Comparison of ENCODE assay signal across 16 cellular contexts in genomic region chr11:12429155-12429554, GRCh38. TPM values are rescaled to one million over a fixed set of nuclear protein-coding genes. Genes with fewer than 3 reads are reported as not detected.
A peak's percentile ranks its signal among the peaks of the same experiment; 100 is the strongest.
DNase-seq lines count a peak whose midpoint lies in the region; ATAC-seq and TF ChIP-seq lines count a peak whose summit lies in the region.
"Had no signal": no experiment of that assay in that cellular context is flagged by ENCODE, and none has a peak within 500 bp of the region (broad histone marks: within the 10 kb centered on the region; RNA-seq: fewer than 3 reads in every experiment).

No MANE protein-coding gene starts in this region.

- H3K9me3 ChIP-seq in PC-9 (ENCODE audit: insufficient read depth, low read depth), result no peaks in the 10 kb centered on the region
- H3K9me3 ChIP-seq in sigmoid colon, result no peaks in the 10 kb centered on the region
- no peaks in the 10 kb centered on the region for H3K9me3 ChIP-seq in CD8-positive, alpha-beta T cell (ENCODE audit: low read length)
- H3K9me3 ChIP-seq: BE2C, HAP-1 had no signal

- H4K20me1 ChIP-seq in PC-9 (ENCODE audit: insufficient read depth), result no peaks in the 10 kb centered on the region

- no peak for TF ChIP-seq POLR2A in sigmoid colon (IDR thresholded peaks at IDR 0.05)

- peaks cover 5% of the 10 kb centered on the region for H3K36me3 Mint-ChIP-seq in Calu3 (ENCODE audit: insufficient read depth, unreplicated experiment)
- H3K36me3 Mint-ChIP-seq in CD8-positive, alpha-beta T cell, result no peaks in the 10 kb centered on the region
- H3K36me3 Mint-ChIP-seq: CD4-positive, alpha-beta memory T cell had no signal

- no peaks in the 10 kb centered on the region for H3K9me2 ChIP-seq in PC-9 (ENCODE audit: insufficient read depth)

- WGBS in sigmoid colon, 2 donors, result 20 to 69% methylated on average over 3 of the region's 3 CpGs

- no TSS peak for BruUV-seq in PC-9 (replicated peaks; lab: Mats Ljungman, UMichigan)
- BruUV-seq in Calu3 (replicated peaks; lab: Mats Ljungman, UMichigan), result no TSS peak

- peaks cover 42% of the 10 kb centered on the region for H3K4me1 Mint-ChIP-seq in Calu3 (ENCODE audit: low read depth, unreplicated experiment)
- H3K4me1 Mint-ChIP-seq in CD8-positive, alpha-beta T cell (ENCODE audit: low read depth), result no peaks in the 10 kb centered on the region
- H3K4me1 Mint-ChIP-seq: CD4-positive, alpha-beta memory T cell had no signal

- H3K27me3 ChIP-seq in PC-9 (ENCODE audit: insufficient read depth, low read depth), result no peaks in the 10 kb centered on the region
- H3K27me3 ChIP-seq in sigmoid colon, result no peaks in the 10 kb centered on the region
- H3K27me3 ChIP-seq in CD8-positive, alpha-beta T cell (ENCODE audit: insufficient read depth, low read length), result no peaks in the 10 kb centered on the region
- H3K27me3 ChIP-seq: BE2C had no signal

- TF ChIP-seq CTCF in PC-9 (conservative IDR thresholded peaks at IDR 0.05) (no peak), sigmoid colon (IDR thresholded peaks at IDR 0.05) (no peak), Calu3 (IDR thresholded peaks at IDR 0.05; ENCODE audit: unreplicated experiment) (no peak)
- TF ChIP-seq CTCF in CD8-positive, alpha-beta T cell (IDR thresholded peaks at IDR 0.05), result no peak

- intact Hi-C loops in PC-9 (cut with micrococcal nuclease; ENCODE audit: unreplicated experiment) (no loop called here), sigmoid colon (cut with DNase I) (no loop called here), Calu3 (cut with micrococcal nuclease; ENCODE audit: unreplicated experiment) (no loop called here)
- intact Hi-C loops in CD8-positive, alpha-beta T cell (cut with DNase I, micrococcal nuclease), result no loop called here

- H3K4me1 ChIP-seq in PC-9 (replicated peaks; ENCODE audit: insufficient read depth) (peaks cover 29% of the 10 kb centered on the region), sigmoid colon (peaks cover 0 to 95% (median 74%) of the 10 kb centered on the region in 4 donors)
- no peaks in the 10 kb centered on the region for H3K4me1 ChIP-seq in CD8-positive, alpha-beta T cell (ENCODE audit: insufficient read depth, low read length)
- H3K4me1 ChIP-seq: BE2C, HAP-1 had no signal

- H3K27ac Mint-ChIP-seq in Calu3 (ENCODE audit: unreplicated experiment), result no peak overlapping the region
- H3K27ac Mint-ChIP-seq in CD8-positive, alpha-beta T cell, result no peak overlapping the region
- H3K27ac Mint-ChIP-seq: CD4-positive, alpha-beta memory T cell had no signal

- no peaks in the 10 kb centered on the region for H3K9me3 Mint-ChIP-seq in Calu3 (ENCODE audit: low read depth, unreplicated experiment)
- H3K9me3 Mint-ChIP-seq in CD8-positive, alpha-beta T cell, result no peaks in the 10 kb centered on the region
- H3K9me3 Mint-ChIP-seq: CD4-positive, alpha-beta memory T cell had no signal

- H3K27ac ChIP-seq in PC-9 (no peak overlapping the region), sigmoid colon (peak overlapping the region in 3 of 4 donors; percentile 90 to 99 (median 97))
- H3K27ac ChIP-seq in CD8-positive, alpha-beta T cell (ENCODE audit: low read depth, low read length), result no peak overlapping the region
- H3K27ac ChIP-seq: C4-2B, HL-60 had no signal

- no peak overlapping the region for H2AFZ ChIP-seq in PC-9

- H3F3A ChIP-seq in PC-9 (ENCODE audit: insufficient read depth, low read depth), result peaks cover 13% of the 10 kb centered on the region; the same call in 1 of the 2 replicates

- H3K36me3 ChIP-seq in PC-9 (ENCODE audit: low read depth), result no peaks in the 10 kb centered on the region
- peaks cover 0 to 11% (median 0%) of the 10 kb centered on the region in 4 donors for H3K36me3 ChIP-seq in sigmoid colon
- no peaks in the 10 kb centered on the region for H3K36me3 ChIP-seq in CD8-positive, alpha-beta T cell (ENCODE audit: insufficient read depth, low read length)
- H3K36me3 ChIP-seq: BE2C, HAP-1 had no signal

- POLR2A ChIA-PET in PC-9 (lab: Charles Lee; ENCODE audit: unreplicated experiment), result no interaction called here
- POLR2A ChIA-PET in CD8-positive, alpha-beta T cell (lab: Charles Lee), result no interaction called here

- H3K27me3 Mint-ChIP-seq in Calu3 (ENCODE audit: unreplicated experiment), result no peaks in the 10 kb centered on the region
- H3K27me3 Mint-ChIP-seq in CD8-positive, alpha-beta T cell (ENCODE audit: low read depth), result peaks cover 4% of the 10 kb centered on the region

- peak overlapping the region; percentile 78; the same call in 1 of the 2 replicates for H3K4me2 ChIP-seq in PC-9

- DNase-seq in PC-9, result no peak
- DNase-seq in left kidney (ENCODE audit: low read depth, low spot score), result peak; percentile 33
- no peak for DNase-seq in sigmoid colon
- no peak for DNase-seq in Calu3
- DNase-seq in kidney tubule cell (ENCODE audit: low spot score), result no peak
- DNase-seq in CD8-positive, alpha-beta T cell, result no peak
- DNase-seq: BE2C; CD4-positive, alpha-beta memory T cell; COR-L47; DND-41; GDM1; IMR-90 had no signal

- TF ChIP-seq EP300 in sigmoid colon (IDR thresholded peaks at IDR 0.05), result no peak

- CTCF ChIA-PET in PC-9 (lab: Charles Lee), result no interaction called here
- CTCF ChIA-PET in Calu3 (lab: Charles Lee), result interaction anchor here (2.0 kb wide), 1 partner anchor 98 kb away, joined by 8 read pairs; no protein-coding TSS in a partner anchor
- CTCF ChIA-PET in CD8-positive, alpha-beta T cell (lab: Charles Lee), result interaction anchor here (1.0 kb wide), 1 partner anchor 98 kb away, joined by 6 read pairs; no protein-coding TSS in a partner anchor

- H3K79me2 ChIP-seq in PC-9 (ENCODE audit: low read depth), result no peaks in the 10 kb centered on the region

- H3K4me3 ChIP-seq in PC-9 (no peak overlapping the region), sigmoid colon (no peak overlapping the region)
- H3K4me3 ChIP-seq in CD8-positive, alpha-beta T cell (ENCODE audit: low read depth, low read length), result no peak overlapping the region
- H3K4me3 ChIP-seq: HAP-1 had no signal

- no peak for ATAC-seq in GM19035 (IDR thresholded peaks at IDR 0.05; ENCODE audit: unreplicated experiment)
- ATAC-seq in CD8-positive, alpha-beta T cell, result no peak

- no peak overlapping the region for H3K4me3 Mint-ChIP-seq in Calu3 (ENCODE audit: low read depth, unreplicated experiment)
- no peak overlapping the region for H3K4me3 Mint-ChIP-seq in CD8-positive, alpha-beta T cell
- H3K4me3 Mint-ChIP-seq: CD4-positive, alpha-beta memory T cell had no signal

RNA-seq across cellular contexts. Expression of gene PARVA, which starts 51.8 kb away (rescaled TPM):
- total RNA-seq in PC-9 (2021) (31.5 and 41.2 TPM in 2 replicates), sigmoid colon (100 to 1,000 TPM; 110 to 195 (median 161) TPM), Calu3 (2022) (18.3 and 22.9 TPM in 2 replicates)
- polyA plus RNA-seq in sigmoid colon, result 10 to 100 TPM; 15.7 to 27.8 (median 16.8) TPM
- total RNA-seq in CD8-positive, alpha-beta T cell, result under 1 TPM; 0.06 to 0.24 TPM

Comparison
In these comparisons a context has a peak if more than half of its experiments do, and no peak if none do; other contexts are left out.
1. H3K27ac ChIP-seq: peak in sigmoid colon (3 of 4); none in PC-9 (single experiment) and CD8-positive, alpha-beta T cell (single experiment).
2. RNA of gene PARVA, which starts 51.8 kb away (total RNA-seq): 110 to 195 TPM in sigmoid colon, 31.5 to 41.2 TPM in PC-9 and 18.3 to 22.9 TPM in Calu3; 0.06 to 0.24 TPM in CD8-positive, alpha-beta T cell; every median in the first group is over 10 times any median in the second.